In the genomic region with DNA sequence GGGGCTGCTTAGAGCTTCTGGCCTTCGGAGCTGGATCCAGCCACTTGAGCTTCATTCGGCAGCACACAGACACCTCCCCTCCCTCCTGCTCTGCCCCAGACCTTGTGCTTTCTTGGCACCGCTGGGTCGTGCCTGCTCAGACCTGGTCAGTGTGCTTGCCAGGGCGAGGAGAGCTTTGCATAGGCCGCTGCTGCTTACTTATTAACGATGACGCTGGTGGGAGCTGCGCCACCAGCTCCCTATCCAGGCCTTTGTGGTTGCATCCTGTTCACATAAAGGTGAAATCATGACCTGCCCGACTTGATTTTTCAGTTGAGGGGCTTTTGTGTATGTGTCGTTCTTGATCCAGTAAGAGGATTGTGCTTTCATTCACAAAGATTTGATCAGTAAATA, we compare ENCODE assay signal across 8 cellular contexts.
DNase-seq lines count a peak whose midpoint lies in the region; ATAC-seq and TF ChIP-seq lines count a peak whose summit lies in the region.

No MANE protein-coding gene starts in this region.

- H3K9me3 Mint-ChIP-seq in T-helper 1 cell treated with Interleukin-12 subunit alpha and Interleukin-12 subunit beta and Interleukin-4 antibody, amounts not matched to agents 30 μg/mL and 1 μg/mL, for 36 hours = no peaks in the 10 kb centered on the region
- no peaks in the 10 kb centered on the region for H3K9me3 Mint-ChIP-seq in activated B cell treated with CpG ODN at 0.5 μM for 24 hours

- peaks cover 75% of the 10 kb centered on the region for H4K20me1 ChIP-seq in smooth muscle cell (ENCODE audit: low read depth)

- no peak overlapping the region for H3K9ac ChIP-seq in smooth muscle cell (ENCODE audit: low read depth)

- H3K27me3 Mint-ChIP-seq in T-helper 1 cell treated with Interleukin-12 subunit alpha and Interleukin-12 subunit beta and Interleukin-4 antibody, amounts not matched to agents 30 μg/mL and 1 μg/mL, for 36 hours (ENCODE audit: low read depth) = no peaks in the 10 kb centered on the region
- no peaks in the 10 kb centered on the region for H3K27me3 Mint-ChIP-seq in activated B cell treated with CpG ODN at 0.5 μM for 24 hours

- H3K27ac Mint-ChIP-seq in T-helper 1 cell treated with Interleukin-12 subunit alpha and Interleukin-12 subunit beta and Interleukin-4 antibody, amounts not matched to agents 30 μg/mL and 1 μg/mL, for 36 hours = peak overlapping the region; percentile 13
- H3K27ac Mint-ChIP-seq in activated B cell treated with CpG ODN at 0.5 μM for 24 hours = peak overlapping the region; percentile 79

- H3K4me1 Mint-ChIP-seq in T-helper 1 cell treated with Interleukin-12 subunit alpha and Interleukin-12 subunit beta and Interleukin-4 antibody, amounts not matched to agents 30 μg/mL and 1 μg/mL, for 36 hours (ENCODE audit: low read depth) = peaks cover 45% of the 10 kb centered on the region
- H3K4me1 Mint-ChIP-seq in activated B cell treated with CpG ODN at 0.5 μM for 24 hours = peaks cover 57% of the 10 kb centered on the region

- H3K79me2 ChIP-seq in smooth muscle cell (ENCODE audit: low read depth) = peaks cover 28% of the 10 kb centered on the region

- WGBS in urinary bladder = 74% methylated on average over 11 of the region's 11 CpGs
- WGBS in smooth muscle cell (ENCODE audit: low lambda C conversion rate) = 80% methylated on average over 11 of the region's 11 CpGs

- peak overlapping the region; percentile 66 for H3K27ac ChIP-seq in urinary bladder (ENCODE audit: low read depth)
- no peak overlapping the region for H3K27ac ChIP-seq in smooth muscle cell (ENCODE audit: low read depth)

- POLR2A ChIA-PET in activated B cell treated with CpG ODN at 0.5 μM for 24 hours (lab: Charles Lee) = interaction anchor here (0.5 to 1.6 kb wide), 7 partner anchors 9 to 260 kb away, joined by 3 to 8 read pairs (median 4); partner anchors contain the start of gene MSI2

- H3K4me3 ChIP-seq in urinary bladder (ENCODE audit: low read depth, low read length) (no peak overlapping the region), smooth muscle cell (no peak overlapping the region)

- no peak overlapping the region for H3K4me2 ChIP-seq in smooth muscle cell

- H3K4me3 Mint-ChIP-seq in T-helper 1 cell treated with Interleukin-12 subunit alpha and Interleukin-12 subunit beta and Interleukin-4 antibody, amounts not matched to agents 30 μg/mL and 1 μg/mL, for 36 hours = no peak overlapping the region
- peak overlapping the region; percentile 74 for H3K4me3 Mint-ChIP-seq in activated B cell treated with CpG ODN at 0.5 μM for 24 hours

- no peak for TF ChIP-seq CTCF in activated B cell treated with CpG ODN at 0.5 μM for 24 hours (IDR thresholded peaks at IDR 0.05)
- TF ChIP-seq CTCF in smooth muscle cell (IDR thresholded peaks at IDR 0.05; ENCODE audit: borderline replicate concordance, insufficient read depth, poor library complexity, severe bottlenecking) = no peak

- H2AFZ ChIP-seq in smooth muscle cell (ENCODE audit: low read depth) = no peak overlapping the region

- H3K36me3 ChIP-seq in urinary bladder (ENCODE audit: insufficient read depth) (no peaks in the 10 kb centered on the region), smooth muscle cell (ENCODE audit: low read depth) (no peaks in the 10 kb centered on the region)

- intact Hi-C loops in activated B cell treated with CpG ODN at 0.5 μM for 24 hours (cut with micrococcal nuclease) = loop anchor here (5.0 kb wide), 1 partner anchor 195 kb away; no protein-coding TSS in a partner anchor

- CTCF ChIA-PET in activated B cell treated with CpG ODN at 0.5 μM for 24 hours (lab: Charles Lee) = interaction anchor here (0.7 to 1.5 kb wide), 5 partner anchors 12 to 383 kb away, joined by 3 read pairs; no protein-coding TSS in a partner anchor

- ATAC-seq in HG03135 (IDR thresholded peaks at IDR 0.05; ENCODE audit: unreplicated experiment) = peak; percentile 52
- ATAC-seq in activated B cell treated with CpG ODN at 0.5 μM for 24 hours (ENCODE audit: low read depth) = peak; percentile 43
- no peak for ATAC-seq in HG03039 (IDR thresholded peaks at IDR 0.05; ENCODE audit: unreplicated experiment)

- H3K9me3 ChIP-seq in smooth muscle cell (replicated peaks; ENCODE audit: low read depth) = no peaks in the 10 kb centered on the region

- DNase-seq in T-helper 1 cell (no peak), activated B cell treated with CpG ODN at 0.5 μM for 24 hours (no peak), left kidney (ENCODE audit: low read depth, low spot score) (peak; percentile 81), smooth muscle cell (lab: John Stamatoyannopoulos, UW; ENCODE audit: unreplicated experiment) (no peak)

- no peaks in the 10 kb centered on the region for H3K27me3 ChIP-seq in smooth muscle cell (ENCODE audit: low read depth)

- H3K36me3 Mint-ChIP-seq in T-helper 1 cell treated with Interleukin-12 subunit alpha and Interleukin-12 subunit beta and Interleukin-4 antibody, amounts not matched to agents 30 μg/mL and 1 μg/mL, for 36 hours (ENCODE audit: low read depth) = peaks cover 11% of the 10 kb centered on the region
- H3K36me3 Mint-ChIP-seq in activated B cell treated with CpG ODN at 0.5 μM for 24 hours (ENCODE audit: low read depth) = peaks cover 7% of the 10 kb centered on the region

- H3F3A ChIP-seq in smooth muscle cell (ENCODE audit: low read depth) = no peaks in the 10 kb centered on the region

- peaks cover 1% of the 10 kb centered on the region for H3K4me1 ChIP-seq in urinary bladder (ENCODE audit: insufficient read depth)
- H3K4me1 ChIP-seq in smooth muscle cell (ENCODE audit: low read depth) = peaks cover 22% of the 10 kb centered on the region
